Comparison of ENCODE assay signal across 1 cellular context in the genomic region with DNA sequence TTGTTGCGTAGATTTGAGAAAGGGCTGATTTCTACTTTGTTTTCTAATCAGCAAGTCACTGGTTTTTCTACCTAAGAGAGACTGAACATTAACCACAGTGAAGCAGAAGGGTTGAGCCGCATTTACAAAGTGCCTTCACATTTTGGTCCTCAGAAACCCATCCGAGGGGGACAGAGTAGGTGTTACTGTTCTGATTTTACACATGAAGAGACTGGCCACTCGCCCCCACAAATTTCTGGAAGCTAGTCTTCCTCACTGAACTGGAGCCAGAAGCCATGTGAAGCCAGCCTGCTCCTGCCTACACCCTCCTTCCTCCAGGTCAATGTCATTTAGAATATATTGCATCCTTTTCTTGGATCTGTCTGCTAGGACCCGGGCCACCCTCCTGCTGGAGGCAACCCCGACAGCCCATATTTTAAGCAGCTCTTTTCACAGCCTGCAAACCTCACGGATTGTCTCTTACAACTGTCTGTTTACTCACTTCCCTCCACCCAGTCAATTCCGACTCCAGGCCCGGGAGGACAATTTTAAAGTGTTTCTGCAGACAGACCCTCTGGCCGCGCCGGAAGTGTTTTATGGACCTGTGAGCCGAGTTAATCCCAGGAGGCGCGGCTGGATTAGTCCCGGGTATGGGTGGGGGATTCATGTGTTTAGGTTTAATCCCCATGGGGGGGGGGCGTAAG.
TF ChIP-seq lines count a peak whose summit lies in the region.

No MANE protein-coding gene starts in this region.

TF ChIP-seq in K562, 482 proteins besides CTCF, POLR2A, EP300 and RAD21 (continued from another document):
- TF ChIP-seq, protein P1, sequence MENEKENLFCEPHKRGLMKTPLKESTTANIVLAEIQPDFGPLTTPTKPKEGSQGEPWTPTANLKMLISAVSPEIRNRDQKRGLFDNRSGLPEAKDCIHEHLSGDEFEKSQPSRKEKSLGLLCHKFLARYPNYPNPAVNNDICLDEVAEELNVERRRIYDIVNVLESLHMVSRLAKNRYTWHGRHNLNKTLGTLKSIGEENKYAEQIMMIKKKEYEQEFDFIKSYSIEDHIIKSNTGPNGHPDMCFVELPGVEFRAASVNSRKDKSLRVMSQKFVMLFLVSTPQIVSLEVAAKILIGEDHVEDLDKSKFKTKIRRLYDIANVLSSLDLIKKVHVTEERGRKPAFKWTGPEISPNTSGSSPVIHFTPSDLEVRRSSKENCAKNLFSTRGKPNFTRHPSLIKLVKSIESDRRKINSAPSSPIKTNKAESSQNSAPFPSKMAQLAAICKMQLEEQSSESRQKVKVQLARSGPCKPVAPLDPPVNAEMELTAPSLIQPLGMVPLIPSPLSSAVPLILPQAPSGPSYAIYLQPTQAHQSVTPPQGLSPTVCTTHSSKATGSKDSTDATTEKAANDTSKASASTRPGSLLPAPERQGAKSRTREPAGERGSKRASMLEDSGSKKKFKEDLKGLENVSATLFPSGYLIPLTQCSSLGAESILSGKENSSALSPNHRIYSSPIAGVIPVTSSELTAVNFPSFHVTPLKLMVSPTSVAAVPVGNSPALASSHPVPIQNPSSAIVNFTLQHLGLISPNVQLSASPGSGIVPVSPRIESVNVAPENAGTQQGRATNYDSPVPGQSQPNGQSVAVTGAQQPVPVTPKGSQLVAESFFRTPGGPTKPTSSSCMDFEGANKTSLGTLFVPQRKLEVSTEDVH (IDR thresholded peaks at IDR 0.05; ENCODE audit: low read depth, partially characterized antibody): no peak
- TF ChIP-seq SMC3 (conservative IDR thresholded peaks at IDR 0.05; ENCODE audit: insufficient read depth, low read depth, low read length) (no peak), MTA3 (IDR thresholded peaks at IDR 0.05; ENCODE audit: borderline replicate concordance) (no peak), FOSL1 (tag; conservative IDR thresholded peaks at IDR 0.05) (no peak), XRCC3 (IDR thresholded peaks at IDR 0.05) (no peak), ZNF445 (CRISPR knock-in tag; IDR thresholded peaks at IDR 0.05; ENCODE audit: low read depth) (no peak), CXXC5 (CRISPR knock-in tag; IDR thresholded peaks at IDR 0.05) (no peak), POLR2B (IDR thresholded peaks at IDR 0.05; ENCODE audit: low read depth, partially characterized antibody) (no peak), PCBP1 (IDR thresholded peaks at IDR 0.05; ENCODE audit: low read depth, low read length, poor library complexity, severe bottlenecking) (no peak), KLF13 (tag; IDR thresholded peaks at IDR 0.05; ENCODE audit: borderline replicate concordance, low read depth) (no peak), MYNN (IDR thresholded peaks at IDR 0.05) (no peak), MYNN (CRISPR knock-in tag; IDR thresholded peaks at IDR 0.05) (no peak), NFYB (IDR thresholded peaks at IDR 0.05; ENCODE audit: extremely low read depth, insufficient read length) (no peak), ELF4 (CRISPR knock-in tag; IDR thresholded peaks at IDR 0.05) (no peak), ZNF778 (CRISPR knock-in tag; IDR thresholded peaks at IDR 0.05) (no peak), HSF4 (CRISPR knock-in tag; IDR thresholded peaks at IDR 0.05; ENCODE audit: borderline replicate concordance) (no peak), SIN3A (IDR thresholded peaks at IDR 0.05; ENCODE audit: borderline replicate concordance in 2 of 2, control insufficient read depth in 1 of 2, low read depth in 2 of 2, low read length in 2 of 2) (no peak), ZFP30 (CRISPR knock-in tag; IDR thresholded peaks at IDR 0.05; ENCODE audit: borderline replicate concordance) (no peak), SLC30A9 (CRISPR knock-in tag; IDR thresholded peaks at IDR 0.05) (no peak), NEUROD1 (IDR thresholded peaks at IDR 0.05; ENCODE audit: borderline replicate concordance, low read depth, low read length, partially characterized antibody) (no peak), GABPB1 (CRISPR knock-in tag; IDR thresholded peaks at IDR 0.05) (no peak), MYC (IDR thresholded peaks at IDR 0.05; ENCODE audit: low read depth, low read length) (no peak), MYC (CRISPR knock-in tag; IDR thresholded peaks at IDR 0.05; ENCODE audit: borderline replicate concordance, low read depth) (0 out of 2 replicates have a peak, but pooled peaks have one; percentile 28), ZNF134 (CRISPR knock-in tag; conservative IDR thresholded peaks at IDR 0.05) (no peak), BHLHE40 (IDR thresholded peaks at IDR 0.05; ENCODE audit: low read length) (no peak), KAT8 (IDR thresholded peaks at IDR 0.05; ENCODE audit: low read depth) (no peak), ZNF133 (CRISPR knock-in tag; IDR thresholded peaks at IDR 0.05) (no peak), MEIS2 (IDR thresholded peaks at IDR 0.05; ENCODE audit: partially characterized antibody) (peak; percentile 13), ZNF232 (CRISPR knock-in tag; IDR thresholded peaks at IDR 0.05) (no peak), SMAD3 (CRISPR knock-in tag; conservative IDR thresholded peaks at IDR 0.05) (no peak), ATF2 (CRISPR knock-in tag; IDR thresholded peaks at IDR 0.05) (no peak), KLF10 (CRISPR knock-in tag; IDR thresholded peaks at IDR 0.05) (no peak), ZNF77 (CRISPR knock-in tag; IDR thresholded peaks at IDR 0.05) (no peak), ZKSCAN8 (CRISPR knock-in tag; IDR thresholded peaks at IDR 0.05) (no peak), SPI1 (IDR thresholded peaks at IDR 0.05; ENCODE audit: borderline replicate concordance, low read depth, low read length) (peak; percentile 19; the same call in 1 of the 2 replicates), HDGF (IDR thresholded peaks at IDR 0.05) (no peak), DACH1 (IDR thresholded peaks at IDR 0.05; ENCODE audit: partially characterized antibody) (no peak), TBP (optimal IDR thresholded peaks at IDR 0.05; ENCODE audit: low read depth, low read length) (no peak), MLX (CRISPR knock-in tag; conservative IDR thresholded peaks at IDR 0.05) (no peak), FOS (IDR thresholded peaks at IDR 0.05; ENCODE audit: extremely low read depth, insufficient read length) (no peak), KDM5B (IDR thresholded peaks at IDR 0.05; ENCODE audit: insufficient replicate concordance, low read depth, low read length) (peak; percentile 30), ZBTB11 (CRISPR knock-in tag; IDR thresholded peaks at IDR 0.05) (no peak), TAF1 (IDR thresholded peaks at IDR 0.05; ENCODE audit: control insufficient read depth, extremely low read depth, insufficient read depth, low read length, severe bottlenecking) (peak; percentile 18), PBX2 (CRISPR knock-in tag; IDR thresholded peaks at IDR 0.05; ENCODE audit: low read depth) (no peak), PBX2 (tag; conservative IDR thresholded peaks at IDR 0.05; ENCODE audit: low read depth) (no peak)
- TF ChIP-seq, protein P2, sequence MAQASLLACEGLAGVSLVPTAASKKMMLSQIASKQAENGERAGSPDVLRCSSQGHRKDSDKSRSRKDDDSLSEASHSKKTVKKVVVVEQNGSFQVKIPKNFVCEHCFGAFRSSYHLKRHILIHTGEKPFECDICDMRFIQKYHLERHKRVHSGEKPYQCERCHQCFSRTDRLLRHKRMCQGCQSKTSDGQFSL (CRISPR knock-in tag; IDR thresholded peaks at IDR 0.05): 0 out of 2 replicates have a peak, but pooled peaks have one; percentile 48
- TF ChIP-seq, protein P2 (tag; IDR thresholded peaks at IDR 0.05): no peak
- TF ChIP-seq, protein P3, sequence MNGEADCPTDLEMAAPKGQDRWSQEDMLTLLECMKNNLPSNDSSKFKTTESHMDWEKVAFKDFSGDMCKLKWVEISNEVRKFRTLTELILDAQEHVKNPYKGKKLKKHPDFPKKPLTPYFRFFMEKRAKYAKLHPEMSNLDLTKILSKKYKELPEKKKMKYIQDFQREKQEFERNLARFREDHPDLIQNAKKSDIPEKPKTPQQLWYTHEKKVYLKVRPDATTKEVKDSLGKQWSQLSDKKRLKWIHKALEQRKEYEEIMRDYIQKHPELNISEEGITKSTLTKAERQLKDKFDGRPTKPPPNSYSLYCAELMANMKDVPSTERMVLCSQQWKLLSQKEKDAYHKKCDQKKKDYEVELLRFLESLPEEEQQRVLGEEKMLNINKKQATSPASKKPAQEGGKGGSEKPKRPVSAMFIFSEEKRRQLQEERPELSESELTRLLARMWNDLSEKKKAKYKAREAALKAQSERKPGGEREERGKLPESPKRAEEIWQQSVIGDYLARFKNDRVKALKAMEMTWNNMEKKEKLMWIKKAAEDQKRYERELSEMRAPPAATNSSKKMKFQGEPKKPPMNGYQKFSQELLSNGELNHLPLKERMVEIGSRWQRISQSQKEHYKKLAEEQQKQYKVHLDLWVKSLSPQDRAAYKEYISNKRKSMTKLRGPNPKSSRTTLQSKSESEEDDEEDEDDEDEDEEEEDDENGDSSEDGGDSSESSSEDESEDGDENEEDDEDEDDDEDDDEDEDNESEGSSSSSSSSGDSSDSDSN (IDR thresholded peaks at IDR 0.05; ENCODE audit: borderline replicate concordance in 1 of 2, low read depth in 2 of 2, low read length in 2 of 2): 0 out of 4 replicates have a peak, but pooled peaks of 1 of the 2 experiments have one; percentile 12
TF ChIP-seq in K562: peak in this region for 8.
